9 cellular contexts compared by ENCODE assay signal in the genomic region with DNA sequence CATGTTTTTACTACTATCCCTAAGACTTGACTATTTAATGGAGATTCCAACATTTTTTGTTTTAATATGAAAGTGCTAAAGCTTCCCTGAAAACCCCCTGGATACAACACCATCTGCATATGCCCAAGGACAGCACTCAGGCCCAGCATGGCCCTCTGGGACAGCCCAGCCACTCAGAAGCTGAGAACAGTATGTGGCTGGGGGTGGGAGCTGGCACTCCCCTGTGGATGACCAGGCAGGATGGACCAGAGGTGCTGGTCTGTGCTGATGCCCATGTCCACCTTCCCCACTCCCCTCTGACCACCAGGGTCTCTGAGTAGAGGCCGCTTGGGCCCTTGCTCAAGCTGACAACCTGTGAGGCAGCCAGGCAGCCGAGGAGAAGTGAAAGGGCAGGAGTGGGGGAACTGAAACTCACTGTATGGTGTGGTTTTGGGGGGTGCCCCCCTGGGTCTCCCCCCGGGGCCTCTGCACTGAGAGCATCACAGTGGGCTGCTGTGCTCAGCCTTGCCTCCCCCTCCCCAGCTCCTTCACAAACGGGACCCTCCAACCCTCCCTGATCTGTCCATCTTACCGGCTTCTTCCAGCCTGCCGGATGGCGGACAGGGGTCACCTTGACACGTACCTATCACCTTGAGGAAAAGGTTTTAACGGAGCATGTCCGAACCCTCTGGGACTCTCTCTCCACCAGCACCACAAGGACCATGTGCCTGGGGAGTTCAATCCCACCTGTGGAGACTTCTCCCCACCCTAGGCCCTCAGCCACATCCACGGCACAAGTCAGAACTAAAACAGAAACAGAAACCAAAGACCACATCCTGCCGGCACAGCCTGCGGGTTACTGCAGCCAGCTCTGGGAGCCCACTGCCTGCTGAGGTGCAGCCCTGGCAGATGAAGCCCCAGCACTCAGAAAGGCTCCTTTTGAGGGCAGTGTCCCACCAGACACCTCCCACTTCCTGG. TPM values are rescaled to one million over a fixed set of nuclear protein-coding genes. Genes with fewer than 3 reads are reported as not detected.
DNase-seq lines count a peak whose midpoint lies in the region; ATAC-seq lines count a peak whose summit lies in the region.
"Had no signal": no experiment of that assay in that cellular context is flagged by ENCODE, and none has a peak within 500 bp of the region (broad histone marks: within the 10 kb centered on the region; RNA-seq: fewer than 3 reads in every experiment).

TSS of gene TMEM229B (minus strand) at position 785 of the 957 bp plus-strand sequence. CDS start 14,798 bp downstream, outside the sequence.

- no peaks in the 10 kb centered on the region for H3K36me3 ChIP-seq in MG63

- no peaks in the 10 kb centered on the region for H3K27me3 ChIP-seq in MG63
- H3K27me3 ChIP-seq: pancreas had no signal

- DNase-seq in Daoy (ENCODE audit: low read depth) = peak; percentile 78
- DNase-seq in MG63 = peak; percentile 40
- peak; percentile 70 for DNase-seq in activated CD8-positive, alpha-beta memory T cell treated with anti-CD3 and anti-CD28 coated beads, Interleukin-2, amount 50 U/mL, for 4 hours
- DNase-seq in globus pallidus (ENCODE audit: low spot score) = peak; percentile 39
- DNase-seq in stimulated activated CD4-positive, alpha-beta T cell treated with anti-CD3 and anti-CD28 coated beads, Interleukin-2, amount 100 ng/mL, for 4 hours (ENCODE audit: low read depth) = peak; percentile 55
- DNase-seq in iPS-NIHi7 (ENCODE audit: extremely low spot score) = no peak
- no peak for DNase-seq in COLO668 (lab: John Stamatoyannopoulos, UW; ENCODE audit: unreplicated experiment)
- DNase-seq: pancreas had no signal

- H3K9me3 ChIP-seq in MG63 = no peaks in the 10 kb centered on the region
- H3K9me3 ChIP-seq: pancreas had no signal

- ATAC-seq in GM21619 (IDR thresholded peaks at IDR 0.05; ENCODE audit: unreplicated experiment) = peak; percentile 88

- no peak within 1 kb of the TSS for H3K4me3 ChIP-seq in MG63

RNA-seq across cellular contexts. Expression of gene TMEM229B, which starts in this region (rescaled TPM):
- total RNA-seq in Daoy (2014; rRNA removed; shearing (Covaris generic)) = 2.9 and 8.5 TPM in 2 replicates
- 5.9 TPM in 1 of 2 replicates, not detected in the other for total RNA-seq in MG63 (2014; rRNA removed; shearing (Covaris generic); ENCODE audit: low replicate concordance)

Comparison
In these comparisons a context has a peak if more than half of its experiments do, and no peak if none do; other contexts are left out.
1. DNase-seq: peak in Daoy (single experiment), MG63 (single experiment), activated CD8-positive, alpha-beta memory T cell treated with anti-CD3 and anti-CD28 coated beads, Interleukin-2, amount 50 U/mL, for 4 hours (single experiment), globus pallidus (single experiment) and stimulated activated CD4-positive, alpha-beta T cell treated with anti-CD3 and anti-CD28 coated beads, Interleukin-2, amount 100 ng/mL, for 4 hours (single experiment); none in iPS-NIHi7 (single experiment) and COLO668 (single experiment).